Comparison of ENCODE assay signal across 8 cellular contexts in genomic region chr17:58514795-58515157, GRCh38. TPM values are rescaled to one million over a fixed set of nuclear protein-coding genes. Genes with fewer than 3 reads are reported as not detected.
DNase-seq lines count a peak whose midpoint lies in the region; ATAC-seq and TF ChIP-seq lines count a peak whose summit lies in the region.

No MANE protein-coding gene starts in this region.

- H3K27me3 ChIP-seq in muscle layer of duodenum (ENCODE audit: low read depth, low read length) = no peaks in the 10 kb centered on the region

- TF ChIP-seq CTCF in chondrocyte (IDR thresholded peaks at IDR 0.05) = no peak

- H3K9me3 ChIP-seq in muscle layer of duodenum (ENCODE audit: control insufficient read depth in 1 of 2, low read length in 2 of 2) = no peaks in the 10 kb centered on the region

- peaks cover 26 to 27% of the 10 kb centered on the region in 2 donors for H3K36me3 ChIP-seq in muscle layer of duodenum (ENCODE audit: control insufficient read depth in 1 of 2, insufficient read depth in 2 of 2, low read length in 2 of 2)

- no peak for ATAC-seq in stimulated activated naive CD8-positive, alpha-beta T cell treated with anti-CD3 and anti-CD28 coated beads, Interleukin-15, Interleukin-2, amounts not matched to agents 100 U/mL and 50 U/mL, for 24 hours
- no peak for ATAC-seq in GM18858 (IDR thresholded peaks at IDR 0.05; ENCODE audit: unreplicated experiment)

- peaks cover 4% of the 10 kb centered on the region for H3K27me3 Mint-ChIP-seq in stimulated activated naive CD8-positive, alpha-beta T cell treated with anti-CD3 and anti-CD28 coated beads, Interleukin-15, Interleukin-2, amounts not matched to agents 100 ng/mL and 50 ng/mL, for 24 hours
- H3K27me3 Mint-ChIP-seq in chondrocyte (ENCODE audit: low read depth) = no peaks in the 10 kb centered on the region

- DNase-seq in stimulated activated naive CD8-positive, alpha-beta T cell treated with anti-CD3 and anti-CD28 coated beads, Interleukin-15, Interleukin-2, amounts not matched to agents 100 U/mL and 50 U/mL, for 24 hours = no peak
- DNase-seq in chondrocyte (ENCODE audit: low spot score) (no peak), DMS114 treated with DMSO at 0.1 percent for 48 hours (lab: John Stamatoyannopoulos, UW; ENCODE audit: unreplicated experiment) (no peak), occipital lobe (lab: John Stamatoyannopoulos, UW) (no peak), D341Med (ENCODE audit: low spot score) (no peak)

- H3K36me3 Mint-ChIP-seq in stimulated activated naive CD8-positive, alpha-beta T cell treated with anti-CD3 and anti-CD28 coated beads, Interleukin-15, Interleukin-2, amounts not matched to agents 100 ng/mL and 50 ng/mL, for 24 hours (ENCODE audit: low read depth) = peaks cover 43% of the 10 kb centered on the region
- H3K36me3 Mint-ChIP-seq in chondrocyte (ENCODE audit: low read depth) = peaks cover 14% of the 10 kb centered on the region

- peak overlapping the region; percentile 71 for H3K27ac ChIP-seq in muscle layer of duodenum (ENCODE audit: low read length)

- H3K9me3 Mint-ChIP-seq in stimulated activated naive CD8-positive, alpha-beta T cell treated with anti-CD3 and anti-CD28 coated beads, Interleukin-15, Interleukin-2, amounts not matched to agents 100 ng/mL and 50 ng/mL, for 24 hours = no peaks in the 10 kb centered on the region
- H3K9me3 Mint-ChIP-seq in chondrocyte (ENCODE audit: low read depth) = no peaks in the 10 kb centered on the region

- peaks cover 66% of the 10 kb centered on the region for H3K4me1 Mint-ChIP-seq in stimulated activated naive CD8-positive, alpha-beta T cell treated with anti-CD3 and anti-CD28 coated beads, Interleukin-15, Interleukin-2, amounts not matched to agents 100 ng/mL and 50 ng/mL, for 24 hours (ENCODE audit: low read depth)
- H3K4me1 Mint-ChIP-seq in chondrocyte (ENCODE audit: low read depth) = peaks cover 42% of the 10 kb centered on the region

- peak overlapping the region; percentile 71 for H3K4me3 Mint-ChIP-seq in stimulated activated naive CD8-positive, alpha-beta T cell treated with anti-CD3 and anti-CD28 coated beads, Interleukin-15, Interleukin-2, amounts not matched to agents 100 ng/mL and 50 ng/mL, for 24 hours
- H3K4me3 Mint-ChIP-seq in chondrocyte (ENCODE audit: unreplicated experiment) = peak overlapping the region; percentile 62

- H3K4me3 ChIP-seq in muscle layer of duodenum (ENCODE audit: low read depth in 1 of 2, low read length in 2 of 2) = peak overlapping the region; percentile 52 to 77

- H3K27ac Mint-ChIP-seq in stimulated activated naive CD8-positive, alpha-beta T cell treated with anti-CD3 and anti-CD28 coated beads, Interleukin-15, Interleukin-2, amounts not matched to agents 100 ng/mL and 50 ng/mL, for 24 hours = no peak overlapping the region
- H3K27ac Mint-ChIP-seq in chondrocyte (ENCODE audit: unreplicated experiment) = peak overlapping the region; percentile 43

- H3K4me1 ChIP-seq in muscle layer of duodenum (ENCODE audit: control insufficient read depth in 1 of 2, insufficient read depth in 2 of 2, low read length in 2 of 2) = peaks cover 20 to 36% of the 10 kb centered on the region in 2 donors

RNA-seq across cellular contexts. Expression of gene MTMR4, which starts 0.3 kb away (rescaled TPM):
- total RNA-seq in chondrocyte (26.7 to 31.4 TPM (median 30.2 TPM) in 3 replicates), occipital lobe (119 TPM)

RNA-seq across cellular contexts. Expression of gene HSF5, which starts 26.6 kb away (rescaled TPM):
- 0.08 to 0.10 TPM in 2 of 3 replicates, not detected in the other for total RNA-seq in chondrocyte
- total RNA-seq in occipital lobe = 0.16 TPM
